In genomic region chr5:179061025-179061424, GRCh38 we compare ENCODE assay signal across 8 cellular contexts. TPM values are rescaled to one million over a fixed set of nuclear protein-coding genes. Genes with fewer than 3 reads are reported as not detected.
DNase-seq lines count a peak whose midpoint lies in the region; ATAC-seq, FAIRE-seq and TF ChIP-seq lines count a peak whose summit lies in the region.

No MANE protein-coding gene starts in this region.

- no peak for FAIRE-seq in pancreas (lab: Jason Lieb, UNC)
- FAIRE-seq in GM12891 (lab: Jason Lieb, UNC), result no peak

- DNase-seq in CD14-positive monocyte (ENCODE audit: low spot score) (no peak), WERI-Rb-1 (no peak), fibroblast of mammary gland (ENCODE audit: low read depth) (no peak), pancreas (peak in 3 of 6 donors; percentile 12 to 46 (median 27)), NAMALWA (ENCODE audit: low spot score) (no peak), NCI-H524 (lab: John Stamatoyannopoulos, UW) (no peak), GM12891 (ENCODE audit: insufficient read length, low spot score) (no peak)

- peaks cover 0 to 4% (median 0%) of the 10 kb centered on the region in 3 donors for H3K4me1 ChIP-seq in pancreas

- H3K27ac Mint-ChIP-seq in CD14-positive monocyte, result no peak overlapping the region

- H3K4me1 Mint-ChIP-seq in CD14-positive monocyte, result peaks cover 11% of the 10 kb centered on the region

- H3K9me3 Mint-ChIP-seq in CD14-positive monocyte, result peaks cover 45 to 83% (median 69%) of the 10 kb centered on the region in 7 donors

- no peaks in the 10 kb centered on the region for H3K9me3 ChIP-seq in WERI-Rb-1 (ENCODE audit: severe bottlenecking)
- H3K9me3 ChIP-seq in pancreas, result no peaks in the 10 kb centered on the region

- WGBS in pancreas, 2 donors, result 85% methylated on average over 19 of the region's 19 CpGs

- ATAC-seq in pancreas (no peak), HG03439 (IDR thresholded peaks at IDR 0.05; ENCODE audit: unreplicated experiment) (no peak)

- intact Hi-C loops in CD14-positive monocyte (cut with micrococcal nuclease), result loop anchor here (10.0 kb wide), 2 partner anchors 106 to 326 kb away; partner anchors contain the start of gene ZNF354A (in 1 of the 2)
- intact Hi-C loops in pancreas (cut with DNase I), result loop anchor here in 1 of 3 donors (10.0 kb wide), 1 partner anchor 206 kb away; the partner anchor contains the start of gene ZNF354B

- H3K4me3 ChIP-seq in WERI-Rb-1 (ENCODE audit: low read depth, low read length), result peak overlapping the region; percentile 64
- peak overlapping the region; percentile 69 for H3K4me3 ChIP-seq in fibroblast of mammary gland (ENCODE audit: control insufficient read depth, low read depth, low read length)
- peak overlapping the region; percentile 61 to 93 (median 85) for H3K4me3 ChIP-seq in pancreas

- peaks cover 3 to 6% (median 3%) of the 10 kb centered on the region in 3 donors for H3K27me3 Mint-ChIP-seq in CD14-positive monocyte (ENCODE audit: low read depth in 3 of 3)

- no peak for TF ChIP-seq POLR2A in GM12891 (IDR thresholded peaks at IDR 0.05; ENCODE audit: low read depth, low read length)

- H3K27me3 ChIP-seq in WERI-Rb-1 (ENCODE audit: insufficient read depth, low read depth, severe bottlenecking), result no peaks in the 10 kb centered on the region
- H3K27me3 ChIP-seq in pancreas, result no peaks in the 10 kb centered on the region

- peaks cover 19 to 40% of the 10 kb centered on the region in 2 donors for H3K36me3 Mint-ChIP-seq in CD14-positive monocyte

- H3K4me3 Mint-ChIP-seq in CD14-positive monocyte, result peak overlapping the region; percentile 87 to 93

- TF ChIP-seq CTCF in CD14-positive monocyte (IDR thresholded peaks at IDR 0.05), result no peak
- TF ChIP-seq CTCF in WERI-Rb-1 (IDR thresholded peaks at IDR 0.05; ENCODE audit: low read depth, low read length), result no peak
- no peak for TF ChIP-seq CTCF in fibroblast of mammary gland (conservative IDR thresholded peaks at IDR 0.05; ENCODE audit: control insufficient read depth, insufficient read depth, low read depth, low read length)
- no peak for TF ChIP-seq CTCF in pancreas (IDR thresholded peaks at IDR 0.05)

- no peak overlapping the region for H3K27ac ChIP-seq in WERI-Rb-1
- H3K27ac ChIP-seq in pancreas, result no peak overlapping the region

- H3K36me3 ChIP-seq in WERI-Rb-1 (peaks cover 21% of the 10 kb centered on the region), pancreas (peaks cover 0 to 4% (median 0%) of the 10 kb centered on the region in 3 donors)

TF ChIP-seq in GM12891, 5 proteins besides CTCF, POLR2A, EP300 and RAD21:
- TF ChIP-seq POU2F2 (IDR thresholded peaks at IDR 0.05; ENCODE audit: low read depth, low read length) (no peak), POLR2AphosphoS5 (IDR thresholded peaks at IDR 0.05; ENCODE audit: low read depth, low read length) (no peak), PAX5 (IDR thresholded peaks at IDR 0.05; ENCODE audit: insufficient read depth, low read length, severe bottlenecking) (no peak), TAF1 (IDR thresholded peaks at IDR 0.05; ENCODE audit: low read depth, low read length) (no peak), SPI1 (IDR thresholded peaks at IDR 0.05; ENCODE audit: low read depth, low read length) (no peak)

RNA-seq across cellular contexts. Expression of gene ZNF354C, which starts 0.9 kb away (rescaled TPM):
- polyA plus RNA-seq in CD14-positive monocyte (under 1 TPM; 0.25 to 0.31 TPM), pancreas (1 to 10 TPM in 1 of 2 donors, under 1 TPM in 1; 0.91 to 2.2 TPM)
- total RNA-seq in pancreas, result 1 to 10 TPM; 1.4 to 4.4 (median 2.1) TPM
- 0.03 TPM for polyA plus RNA-seq in GM12891 (2012; ENCODE audit: low read depth, missing spikeins)

RNA-seq across cellular contexts. Expression of gene ZNF879, which starts 37.4 kb away (rescaled TPM):
- polyA plus RNA-seq in CD14-positive monocyte, result under 1 TPM; 0.61 to 0.71 TPM
- total RNA-seq in pancreas, result 1 to 10 TPM; 1.5 to 2.9 (median 2.1) TPM
- polyA plus RNA-seq in pancreas, result 1 to 10 TPM; 1.6 to 2.5 TPM
- not detected for polyA plus RNA-seq in GM12891 (2012; ENCODE audit: low read depth, missing spikeins)
